Comparison of ENCODE assay signal across 8 cellular contexts in genomic region chr7:15326044-15326644, GRCh38.
DNase-seq lines count a peak whose midpoint lies in the region; ATAC-seq and TF ChIP-seq lines count a peak whose summit lies in the region.

No MANE protein-coding gene starts in this region.

- ATAC-seq in HG02610 (IDR thresholded peaks at IDR 0.05; ENCODE audit: unreplicated experiment), result no peak

- H3K9me3 Mint-ChIP-seq in HFFc6, result no peaks in the 10 kb centered on the region

- DNase-seq in Ammon's horn (ENCODE audit: low spot score) (peak; percentile 30), HFFc6 (peak; percentile 30), RPMI7951 (ENCODE audit: low read depth) (peak; percentile 6), glomerular endothelial cell (ENCODE audit: extremely low read depth, low read depth, low spot score) (peak; percentile 31), posterior vena cava (ENCODE audit: low spot score) (no peak), OCI-M2 (lab: John Stamatoyannopoulos, UW; ENCODE audit: unreplicated experiment) (no peak)
- DNase-seq in activated naive CD4-positive, alpha-beta T cell treated with Interleukin-2 at 50 U/mL for 16 hours, result no peak

- H3K27me3 Mint-ChIP-seq in HFFc6 (ENCODE audit: insufficient read depth), result no peaks in the 10 kb centered on the region

- H3K36me3 Mint-ChIP-seq in HFFc6 (ENCODE audit: low read depth), result no peaks in the 10 kb centered on the region

- H3K27ac Mint-ChIP-seq in HFFc6, result no peak overlapping the region

- peak; percentile 86 for TF ChIP-seq CTCF in HFFc6 (IDR thresholded peaks at IDR 0.05)

- intact Hi-C loops in posterior vena cava (cut with DNase I), result no loop called here

- no peaks in the 10 kb centered on the region; the same call in 1 of the 2 replicates for H3K4me1 Mint-ChIP-seq in HFFc6 (ENCODE audit: low read depth)

- H3K4me3 Mint-ChIP-seq in HFFc6, result no peak overlapping the region

Comparison
In these comparisons a context has a peak if more than half of its experiments do, and no peak if none do; other contexts are left out.
1. DNase-seq: peak in Ammon's horn (single experiment), HFFc6 (single experiment), RPMI7951 (single experiment) and glomerular endothelial cell (single experiment); none in posterior vena cava (single experiment), activated naive CD4-positive, alpha-beta T cell treated with Interleukin-2 at 50 U/mL for 16 hours (single experiment) and OCI-M2 (single experiment).